21 cellular contexts compared by ENCODE assay signal in genomic region chr10:78508955-78509354, GRCh38.
DNase-seq lines count a peak whose midpoint lies in the region; ATAC-seq and TF ChIP-seq lines count a peak whose summit lies in the region.
"Had no signal": no experiment of that assay in that cellular context is flagged by ENCODE, and none has a peak within 500 bp of the region (broad histone marks: within the 10 kb centered on the region; RNA-seq: fewer than 3 reads in every experiment).

No MANE protein-coding gene starts in this region.

- H2BK120ac ChIP-seq in neuronal stem cell (ENCODE audit: low read depth, low read length) = no peak overlapping the region

- CTCF ChIA-PET in Calu3 (lab: Charles Lee) = interaction anchor here (0.5 kb wide), 1 partner anchor 35 kb away, joined by 5 read pairs; no protein-coding TSS in a partner anchor
- CTCF ChIA-PET in Caco-2 (lab: Charles Lee) = no interaction called here

- H2AK5ac ChIP-seq in neuronal stem cell (ENCODE audit: low read depth, low read length) = peak overlapping the region; percentile 16

- H3K36me3 ChIP-seq in gastroesophageal sphincter (no peaks in the 10 kb centered on the region), neuronal stem cell (replicated peaks in 1 of 2; ENCODE audit: control insufficient read depth in 2 of 2, insufficient read depth in 2 of 2, low read length in 2 of 2) (no peaks in the 10 kb centered on the region), Caco-2 (ENCODE audit: control insufficient read depth, insufficient read depth, low read length) (no peaks in the 10 kb centered on the region)
- H3K36me3 ChIP-seq: BE2C had no signal

- H2AFZ ChIP-seq in neuronal stem cell (ENCODE audit: low read length) = peak overlapping the region; percentile 27

- H3K4me1 ChIP-seq in gastroesophageal sphincter (peaks cover 7 to 80% (median 38%) of the 10 kb centered on the region in 3 donors), neuronal stem cell (ENCODE audit: control insufficient read depth in 2 of 2, insufficient read depth in 1 of 2, low read depth in 1 of 2, low read length in 2 of 2) (peaks cover 17 to 24% of the 10 kb centered on the region in 2 donors), Caco-2 (no peaks in the 10 kb centered on the region)
- H3K4me1 ChIP-seq: BE2C had no signal

- 80% methylated on average over 2 of the region's 4 CpGs; no CpG with 5 or more reads in 1 of the 2 donors for WGBS in gastroesophageal sphincter (ENCODE audit: low coverage in 1 of 2), 2 donors
- WGBS in neuronal stem cell (ENCODE audit: extremely low coverage in 2 of 2, insufficient read length in 2 of 2, insufficient replicate concordance in 1 of 2), 2 donors = no CpG with 5 or more reads among the region's 4 CpGs

- H3K14ac ChIP-seq in neuronal stem cell (ENCODE audit: low read length) = no peak overlapping the region

- no peak overlapping the region for H2BK15ac ChIP-seq in neuronal stem cell (ENCODE audit: low read length)

- POLR2A ChIA-PET in Caco-2 (lab: Charles Lee) = no interaction called here

- H3K27me3 Mint-ChIP-seq in Calu3 (ENCODE audit: unreplicated experiment) = peaks cover 97% of the 10 kb centered on the region
- H3K27me3 Mint-ChIP-seq in Caco-2 (ENCODE audit: insufficient read depth, unreplicated experiment) = no peaks in the 10 kb centered on the region

- no peaks in the 10 kb centered on the region for H3K79me1 ChIP-seq in neuronal stem cell (ENCODE audit: low read depth, low read length)

- peak overlapping the region; percentile 17 for H2BK12ac ChIP-seq in neuronal stem cell (ENCODE audit: low read length)

- no peak overlapping the region for H3K4ac ChIP-seq in neuronal stem cell (ENCODE audit: low read length)

- H3K9ac ChIP-seq in neuronal stem cell (ENCODE audit: low read depth, low read length, poor library complexity) = no peak overlapping the region

- no peak overlapping the region for H3K4me3 Mint-ChIP-seq in Calu3 (ENCODE audit: low read depth, unreplicated experiment)
- H3K4me3 Mint-ChIP-seq in Caco-2 (ENCODE audit: unreplicated experiment) = no peak overlapping the region
- H3K4me3 Mint-ChIP-seq: CD4-positive, CD25-positive, alpha-beta regulatory T cell had no signal

- H3K23ac ChIP-seq in neuronal stem cell (ENCODE audit: low read depth, low read length, poor library complexity) = no peak overlapping the region

- H3K27ac Mint-ChIP-seq in Calu3 (ENCODE audit: unreplicated experiment) (no peak overlapping the region), Caco-2 (ENCODE audit: unreplicated experiment) (no peak overlapping the region)
- H3K27ac Mint-ChIP-seq: CD4-positive, CD25-positive, alpha-beta regulatory T cell had no signal

- H3K36me3 Mint-ChIP-seq in Calu3 (ENCODE audit: insufficient read depth, unreplicated experiment) = no peaks in the 10 kb centered on the region
- no peaks in the 10 kb centered on the region for H3K36me3 Mint-ChIP-seq in Caco-2 (ENCODE audit: insufficient read depth, unreplicated experiment)
- H3K36me3 Mint-ChIP-seq: CD4-positive, CD25-positive, alpha-beta regulatory T cell had no signal

- H4K8ac ChIP-seq in neuronal stem cell (ENCODE audit: low read depth, low read length) = no peak overlapping the region

- H3K27me3 ChIP-seq in gastroesophageal sphincter (no peaks in the 10 kb centered on the region), neuronal stem cell (ENCODE audit: control insufficient read depth in 3 of 3, insufficient read depth in 3 of 3, low read depth in 1 of 3, low read length in 3 of 3) (no peaks in the 10 kb centered on the region), Caco-2 (replicated peaks; ENCODE audit: control insufficient read depth, insufficient read depth, low read length) (no peaks in the 10 kb centered on the region)
- H3K27me3 ChIP-seq: BE2C had no signal

- no peak overlapping the region for H3K4me3 ChIP-seq in gastroesophageal sphincter
- H3K4me3 ChIP-seq in neuronal stem cell (ENCODE audit: low read length in 2 of 2) = no peak overlapping the region
- H3K4me3 ChIP-seq in Caco-2 (ENCODE audit: low read depth, low read length) = no peak overlapping the region
- H3K4me3 ChIP-seq: K562 had no signal

- no peak for TF ChIP-seq CTCF in gastroesophageal sphincter (IDR thresholded peaks at IDR 0.05)
- TF ChIP-seq CTCF in Calu3 (IDR thresholded peaks at IDR 0.05; ENCODE audit: unreplicated experiment) = no peak
- no peak for TF ChIP-seq CTCF in Caco-2 (IDR thresholded peaks at IDR 0.05; ENCODE audit: insufficient read depth in 1 of 2, low read depth in 1 of 2, low read length in 1 of 2, severe bottlenecking in 1 of 2, unreplicated experiment in 1 of 2)

- peak overlapping the region; percentile 41 for H3K18ac ChIP-seq in neuronal stem cell (ENCODE audit: low read length)

- TF ChIP-seq EP300 in gastroesophageal sphincter (IDR thresholded peaks at IDR 0.05) = no peak

- H3K9me3 ChIP-seq in gastroesophageal sphincter (no peaks in the 10 kb centered on the region), neuronal stem cell (replicated peaks in 1 of 2; ENCODE audit: control insufficient read depth in 2 of 2, insufficient read depth in 1 of 2, low read depth in 1 of 2, low read length in 2 of 2) (no peaks in the 10 kb centered on the region), Caco-2 (no peaks in the 10 kb centered on the region)
- H3K9me3 ChIP-seq: BE2C had no signal

- intact Hi-C loops in Calu3 (cut with micrococcal nuclease; ENCODE audit: unreplicated experiment) = no loop called here
- intact Hi-C loops in Caco-2 (cut with micrococcal nuclease; ENCODE audit: unreplicated experiment) = no loop called here

- H3K9me3 Mint-ChIP-seq in Calu3 (ENCODE audit: low read depth, unreplicated experiment) (no peaks in the 10 kb centered on the region), Caco-2 (ENCODE audit: unreplicated experiment) (no peaks in the 10 kb centered on the region)

- no peak overlapping the region for H4K91ac ChIP-seq in neuronal stem cell (ENCODE audit: low read depth, low read length, poor library complexity)

- BruUV-seq in Calu3 (replicated peaks; lab: Mats Ljungman, UMichigan) (no TSS peak), Caco-2 (replicated peaks; lab: Mats Ljungman, UMichigan) (no TSS peak)

- DNase-seq in COLO829 (ENCODE audit: low spot score) (peak; percentile 40), neuronal stem cell (ENCODE audit: low spot score) (no peak), superior temporal gyrus (ENCODE audit: extremely low spot score) (peak; percentile 40), Calu3 (no peak), Caco-2 (no peak), EL (no peak)
- DNase-seq: BE2C; CD4-positive, CD25-positive, alpha-beta regulatory T cell; DMS53; GOT3; NCI-H1092 treated with DMSO at 0.1 percent for 48 hours; NCI-H146; NCI-H2081 treated with DMSO at 0.1 percent for 48 hours; NCI-H2227 treated with DMSO at 0.1 percent for 48 hours; NCI-H510A treated with DMSO at 0.1 percent for 48 hours; NCI-H82; OCI-M1; SHP77 had no signal

- no peak for TF ChIP-seq POLR2A in gastroesophageal sphincter (IDR thresholded peaks at IDR 0.05)

- H3K27ac ChIP-seq in gastroesophageal sphincter (peak overlapping the region; percentile 17 to 84 (median 52)), neuronal stem cell (replicated peaks; ENCODE audit: low read length) (no peak overlapping the region)

- H3K4me2 ChIP-seq in neuronal stem cell (ENCODE audit: insufficient read depth, low read length, poor library complexity, severe bottlenecking) = no peak overlapping the region

- H3K4me1 Mint-ChIP-seq in Calu3 (ENCODE audit: low read depth, unreplicated experiment) (no peaks in the 10 kb centered on the region), Caco-2 (ENCODE audit: low read depth, unreplicated experiment) (no peaks in the 10 kb centered on the region)
- H3K4me1 Mint-ChIP-seq: CD4-positive, CD25-positive, alpha-beta regulatory T cell had no signal

- H2BK5ac ChIP-seq in neuronal stem cell (ENCODE audit: low read length) = no peak overlapping the region

- no peak for ATAC-seq in gastroesophageal sphincter
- ATAC-seq: HCT116, K562 had no signal

Comparison
In these comparisons a context has a peak if more than half of its experiments do, and no peak if none do; other contexts are left out.
1. DNase-seq: peak in COLO829 (single experiment) and superior temporal gyrus (single experiment); none in neuronal stem cell (single experiment), Calu3 (single experiment), Caco-2 (0 of 2) and EL (single experiment).